In the genomic region with DNA sequence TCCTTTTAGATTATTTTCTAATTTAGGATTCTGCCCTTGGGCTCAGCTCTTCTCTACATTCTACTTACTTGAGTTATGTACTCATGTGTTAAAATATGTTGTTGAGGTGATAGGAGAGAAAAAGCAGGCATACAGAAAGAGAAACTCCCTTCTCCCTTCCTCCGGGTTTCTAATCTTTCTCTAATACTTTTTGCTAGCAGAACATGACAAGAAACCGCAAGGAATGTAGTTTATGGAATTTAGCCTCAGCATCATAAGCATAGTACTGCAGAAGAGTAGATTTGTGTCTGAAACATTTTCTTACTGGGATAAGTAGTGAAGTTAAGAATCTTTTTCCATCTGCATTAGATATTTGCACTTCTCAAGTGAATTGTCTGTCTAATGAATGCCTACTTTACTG, we compare ENCODE assay signal across 28 cellular contexts.
DNase-seq lines count a peak whose midpoint lies in the region; ATAC-seq, FAIRE-seq and TF ChIP-seq lines count a peak whose summit lies in the region.
"Had no signal": no experiment of that assay in that cellular context is flagged by ENCODE, and none has a peak within 500 bp of the region (broad histone marks: within the 10 kb centered on the region; RNA-seq: fewer than 3 reads in every experiment).

No MANE protein-coding gene starts in this region.

- H3K4me3 ChIP-seq in fibroblast of villous mesenchyme (ENCODE audit: low read depth, low read length) (no peak overlapping the region), body of pancreas (no peak overlapping the region), upper lobe of left lung (no peak overlapping the region)
- H3K4me3 ChIP-seq: HAP-1, K562 had no signal

- no peaks in the 10 kb centered on the region for H3K9me3 ChIP-seq in body of pancreas
- no peaks in the 10 kb centered on the region for H3K9me3 ChIP-seq in upper lobe of left lung
- H3K9me3 ChIP-seq: BE2C, HAP-1 had no signal

- TF ChIP-seq POLR2A in body of pancreas (IDR thresholded peaks at IDR 0.05) (no peak), upper lobe of left lung (IDR thresholded peaks at IDR 0.05) (no peak), GM12892 (IDR thresholded peaks at IDR 0.05; ENCODE audit: low read depth, low read length) (no peak)

- DNase-seq in A172 (ENCODE audit: low spot score) (peak; percentile 26), H4 (ENCODE audit: low spot score) (peak; percentile 9), M059J (ENCODE audit: low read depth) (peak; percentile 6), fibroblast of villous mesenchyme (ENCODE audit: low read depth) (peak; percentile 41), body of pancreas (no peak), upper lobe of left lung (no peak), cortex of kidney (lab: John Stamatoyannopoulos, UW) (no peak), GM12892 (ENCODE audit: insufficient read length) (no peak)
- DNase-seq: ACHN; BE2C; C1 segment of cervical spinal cord; CD4-positive, CD25-positive, alpha-beta regulatory T cell; CD8-positive, alpha-beta memory T cell; COR-L47; DMS 273 treated with DMSO at 0.1 percent for 48 hours; DMS53; DND-41; EL; GOT3; IMR-90 had no signal

- no peak for TF ChIP-seq CTCF in fibroblast of villous mesenchyme (IDR thresholded peaks at IDR 0.05; ENCODE audit: insufficient read depth, low read depth, low read length)
- no peak for TF ChIP-seq CTCF in body of pancreas (IDR thresholded peaks at IDR 0.05)
- TF ChIP-seq CTCF in upper lobe of left lung (IDR thresholded peaks at IDR 0.05): no peak

- intact Hi-C loops in body of pancreas (cut with DNase I): no loop called here

- ATAC-seq in body of pancreas (no peak), upper lobe of left lung (ENCODE audit: low FRiP score in 2 of 2) (no peak)
- ATAC-seq: K562 had no signal

- no peaks in the 10 kb centered on the region for H3K27me3 ChIP-seq in body of pancreas
- H3K27me3 ChIP-seq in upper lobe of left lung: no peaks in the 10 kb centered on the region
- H3K27me3 ChIP-seq: BE2C had no signal

- no peak for TF ChIP-seq EP300 in upper lobe of left lung (IDR thresholded peaks at IDR 0.05)

- H3K36me3 ChIP-seq in body of pancreas (replicated peaks in 1 of 2; ENCODE audit: insufficient read depth in 1 of 2, low read depth in 2 of 2): no peaks in the 10 kb centered on the region
- no peaks in the 10 kb centered on the region for H3K36me3 ChIP-seq in upper lobe of left lung
- H3K36me3 ChIP-seq: BE2C, HAP-1 had no signal

- H3K27ac ChIP-seq in body of pancreas: no peak overlapping the region
- H3K27ac ChIP-seq in upper lobe of left lung: no peak overlapping the region
- H3K27ac ChIP-seq: HL-60 had no signal

- FAIRE-seq in GM12892 (lab: Jason Lieb, UNC): no peak
- FAIRE-seq: A204.1, G401.6, GM12891, GM18507, HTR-8/SVneo, K562 had no signal

- WGBS in body of pancreas, 2 donors: 52 to 74% methylated on average over 2 of the region's 2 CpGs
- WGBS in upper lobe of left lung, 2 donors: 60 to 71% methylated on average over 2 of the region's 2 CpGs

- H3K4me1 ChIP-seq in body of pancreas (no peaks in the 10 kb centered on the region), upper lobe of left lung (no peaks in the 10 kb centered on the region)
- H3K4me1 ChIP-seq: BE2C, HAP-1 had no signal

Comparison
In these comparisons a context has a peak if more than half of its experiments do, and no peak if none do; other contexts are left out.
1. DNase-seq: peak in A172 (single experiment), H4 (single experiment), M059J (single experiment) and fibroblast of villous mesenchyme (single experiment); none in body of pancreas (0 of 4), upper lobe of left lung (0 of 2), cortex of kidney (single experiment) and GM12892 (single experiment).